Comparison of ENCODE assay signal across 20 cellular contexts in the genomic region with DNA sequence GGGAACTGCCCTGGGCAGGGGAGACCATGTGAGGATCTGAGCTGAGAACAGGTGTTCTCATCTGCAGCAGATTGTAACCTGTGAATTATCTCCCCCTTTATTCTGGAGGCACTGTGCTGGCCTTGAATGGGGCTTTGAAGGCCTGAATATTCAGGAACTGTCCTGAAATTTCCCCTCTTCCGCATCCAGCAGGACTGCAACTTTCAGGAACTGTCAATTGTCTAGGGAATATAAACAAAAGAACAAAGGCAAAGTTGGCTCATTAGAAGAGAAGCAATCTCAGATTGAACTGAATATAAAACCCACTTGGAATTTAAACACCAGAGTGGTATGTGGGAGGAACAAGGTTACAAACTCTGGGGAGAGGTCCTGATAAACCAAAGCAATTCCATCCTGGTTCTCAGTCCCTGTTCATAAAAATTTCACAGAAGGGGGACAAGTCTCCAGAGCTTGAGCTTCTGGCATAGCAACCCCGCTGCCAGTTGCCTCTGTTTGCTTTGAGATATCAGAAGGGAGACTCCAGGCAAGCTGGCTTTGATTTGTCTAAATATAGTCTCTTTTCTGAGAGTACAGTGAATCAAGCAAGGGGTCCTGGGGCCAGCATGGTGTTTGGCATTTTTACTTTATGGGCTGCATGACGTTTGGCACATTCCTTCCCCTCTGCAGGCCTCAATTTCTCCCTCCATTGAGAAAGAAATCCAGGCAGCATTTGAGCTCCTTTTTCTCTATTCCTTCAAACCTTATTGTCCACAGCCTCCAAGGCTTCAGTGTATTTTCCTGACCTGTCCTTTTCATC. TPM values are rescaled to one million over a fixed set of nuclear protein-coding genes. Genes with fewer than 3 reads are reported as not detected.
DNase-seq lines count a peak whose midpoint lies in the region; ATAC-seq and TF ChIP-seq lines count a peak whose summit lies in the region.
"Had no signal": no experiment of that assay in that cellular context is flagged by ENCODE, and none has a peak within 500 bp of the region (broad histone marks: within the 10 kb centered on the region; RNA-seq: fewer than 3 reads in every experiment).

No MANE protein-coding gene starts in this region.

- ATAC-seq in effector memory CD8-positive, alpha-beta T cell (replicated peaks) = no peak
- no peak for ATAC-seq in left lobe of liver
- ATAC-seq in left lung = no peak
- ATAC-seq: activated CD8-positive, alpha-beta memory T cell treated with anti-CD3 and anti-CD28 coated beads, Interleukin-2, amount 10 ng/mL, durations not matched to agents 7 days and 5 days; mucosa of descending colon had no signal

- peak overlapping the region; percentile 2 for H3K27ac ChIP-seq in SJSA1
- peak overlapping the region; percentile 77 for H3K27ac ChIP-seq in subcutaneous abdominal adipose tissue (ENCODE audit: low read depth, low read length)
- H3K27ac ChIP-seq in left lung = peak overlapping the region in 1 of 2 donors; percentile 42
- H3K27ac ChIP-seq: WERI-Rb-1 had no signal

- H3K4me3 ChIP-seq in SJSA1 = no peak overlapping the region
- H3K4me3 ChIP-seq in subcutaneous abdominal adipose tissue (ENCODE audit: low read depth in 1 of 5, low read length in 5 of 5) = no peak overlapping the region
- H3K4me3 ChIP-seq in left lung = no peak overlapping the region
- H3K4me3 ChIP-seq: mucosa of descending colon had no signal

- intact Hi-C loops in left lung (cut with DNase I) = no loop called here

- H3K9me3 Mint-ChIP-seq in effector memory CD8-positive, alpha-beta T cell = no peaks in the 10 kb centered on the region
- no peaks in the 10 kb centered on the region for H3K9me3 Mint-ChIP-seq in immature natural killer cell
- H3K9me3 Mint-ChIP-seq: activated naive CD4-positive, alpha-beta T cell treated with anti-CD3 and anti-CD28 coated beads for 36 hours; CD14-positive monocyte; dendritic cell treated with granulocyte-macrophage colony-stimulating factor and Interleukin-4, amounts not matched to agents 40 ng/mL and 50 ng/mL, for 4 days; T-helper 2 cell treated with Interferon-gamma antibody and Interleukin-4, amounts not matched to agents 5 μg/mL and 100 μg/mL, for 36 hours had no signal

- DNase-seq in SJSA1 (ENCODE audit: low read depth in 1 of 2, low spot score in 2 of 2) (peak in 1 of 2 experiments; percentile 67), immature natural killer cell (no peak), GM19238 (ENCODE audit: insufficient read length, low spot score) (no peak), left lobe of liver (ENCODE audit: low spot score) (no peak), left lung (no peak)
- DNase-seq in effector memory CD8-positive, alpha-beta T cell = no peak
- DNase-seq: activated CD4-positive, alpha-beta T cell treated with anti-CD3 and anti-CD28 coated beads, Interleukin-2, amount 50 U/mL, for 1 hour; activated CD8-positive, alpha-beta memory T cell treated with anti-CD3 and anti-CD28 coated beads, Interleukin-2, amount 10 ng/mL, durations not matched to agents 7 days and 5 days; activated naive CD4-positive, alpha-beta T cell treated with anti-CD3 and anti-CD28 coated beads for 36 hours; amygdala; mucosa of descending colon; NCI-H187; NCI-H526 treated with DMSO at 0.1 percent for 48 hours; SK-N-SH; WERI-Rb-1 had no signal

- H3K27me3 ChIP-seq in SJSA1 (replicated peaks) = no peaks in the 10 kb centered on the region
- H3K27me3 ChIP-seq in subcutaneous abdominal adipose tissue (ENCODE audit: control insufficient read depth in 5 of 5, insufficient read depth in 4 of 5, low read length in 5 of 5) = no peaks in the 10 kb centered on the region
- no peaks in the 10 kb centered on the region for H3K27me3 ChIP-seq in left lung

- peak overlapping the region; percentile 22 to 49 for H3K27ac Mint-ChIP-seq in effector memory CD8-positive, alpha-beta T cell
- H3K27ac Mint-ChIP-seq in immature natural killer cell = peak overlapping the region; percentile 31 to 88 (median 78)
- H3K27ac Mint-ChIP-seq: activated CD8-positive, alpha-beta memory T cell treated with anti-CD3 and anti-CD28 coated beads, Interleukin-2, amount 10 ng/mL, durations not matched to agents 7 days and 5 days; activated naive CD4-positive, alpha-beta T cell treated with anti-CD3 and anti-CD28 coated beads for 36 hours; CD14-positive monocyte; dendritic cell treated with granulocyte-macrophage colony-stimulating factor and Interleukin-4, amounts not matched to agents 40 ng/mL and 50 ng/mL, for 4 days; progenitor cell of endocrine pancreas; T-helper 2 cell treated with Interferon-gamma antibody and Interleukin-4, amounts not matched to agents 5 μg/mL and 100 μg/mL, for 36 hours had no signal

- no peak overlapping the region for H3K4me3 Mint-ChIP-seq in effector memory CD8-positive, alpha-beta T cell
- no peak overlapping the region for H3K4me3 Mint-ChIP-seq in immature natural killer cell
- H3K4me3 Mint-ChIP-seq: activated CD8-positive, alpha-beta memory T cell treated with anti-CD3 and anti-CD28 coated beads, Interleukin-2, amount 10 ng/mL, durations not matched to agents 7 days and 5 days; activated naive CD4-positive, alpha-beta T cell treated with anti-CD3 and anti-CD28 coated beads for 36 hours; CD14-positive monocyte; dendritic cell treated with granulocyte-macrophage colony-stimulating factor and Interleukin-4, amounts not matched to agents 40 ng/mL and 50 ng/mL, for 4 days; T-helper 2 cell treated with Interferon-gamma antibody and Interleukin-4, amounts not matched to agents 5 μg/mL and 100 μg/mL, for 36 hours had no signal

- H3K36me3 ChIP-seq in SJSA1 (no peaks in the 10 kb centered on the region), subcutaneous abdominal adipose tissue (ENCODE audit: control insufficient read depth in 5 of 5, insufficient read depth in 5 of 5, low read length in 5 of 5) (peaks cover 0 to 4% (median 0%) of the 10 kb centered on the region in 5 donors), left lung (no peaks in the 10 kb centered on the region)
- H3K36me3 ChIP-seq: WERI-Rb-1 had no signal

- TF ChIP-seq CTCF in left lung (IDR thresholded peaks at IDR 0.05) = no peak

- H3K4me1 ChIP-seq in SJSA1 (replicated peaks) = peaks cover 27% of the 10 kb centered on the region
- H3K4me1 ChIP-seq in subcutaneous abdominal adipose tissue (ENCODE audit: control insufficient read depth in 5 of 5, insufficient read depth in 5 of 5, low read length in 5 of 5) = peaks cover 2 to 29% (median 9%) of the 10 kb centered on the region in 5 donors
- peaks cover 0 to 10% of the 10 kb centered on the region in 2 donors for H3K4me1 ChIP-seq in left lung

- peaks cover 29 to 32% of the 10 kb centered on the region in 2 donors for H3K4me1 Mint-ChIP-seq in effector memory CD8-positive, alpha-beta T cell (ENCODE audit: low read depth in 2 of 2)
- peaks cover 70 to 75% of the 10 kb centered on the region in 2 donors for H3K4me1 Mint-ChIP-seq in immature natural killer cell
- H3K4me1 Mint-ChIP-seq: activated CD8-positive, alpha-beta memory T cell treated with anti-CD3 and anti-CD28 coated beads, Interleukin-2, amount 10 ng/mL, durations not matched to agents 7 days and 5 days had no signal

- H3K27me3 Mint-ChIP-seq in effector memory CD8-positive, alpha-beta T cell = no peaks in the 10 kb centered on the region
- peaks cover 0 to 2% (median 0%) of the 10 kb centered on the region in 3 donors for H3K27me3 Mint-ChIP-seq in immature natural killer cell (ENCODE audit: low read depth in 3 of 3)
- H3K27me3 Mint-ChIP-seq: dendritic cell treated with granulocyte-macrophage colony-stimulating factor and Interleukin-4, amounts not matched to agents 40 ng/mL and 50 ng/mL, for 4 days had no signal

- H3K36me3 Mint-ChIP-seq in effector memory CD8-positive, alpha-beta T cell (ENCODE audit: insufficient read depth) = peaks cover 10% of the 10 kb centered on the region
- peaks cover 34 to 58% (median 41%) of the 10 kb centered on the region in 3 donors for H3K36me3 Mint-ChIP-seq in immature natural killer cell
- H3K36me3 Mint-ChIP-seq: activated CD8-positive, alpha-beta memory T cell treated with anti-CD3 and anti-CD28 coated beads, Interleukin-2, amount 10 ng/mL, durations not matched to agents 7 days and 5 days had no signal

- peak overlapping the region in 1 of 5 donors; percentile 2 for H3K9ac ChIP-seq in subcutaneous abdominal adipose tissue (ENCODE audit: low read length in 5 of 5)
- H3K9ac ChIP-seq: SK-N-SH had no signal

- no peaks in the 10 kb centered on the region for H3K9me3 ChIP-seq in SJSA1 (replicated peaks)
- no peaks in the 10 kb centered on the region for H3K9me3 ChIP-seq in subcutaneous abdominal adipose tissue (ENCODE audit: control insufficient read depth in 5 of 5, low read length in 5 of 5)
- no peaks in the 10 kb centered on the region for H3K9me3 ChIP-seq in left lung
- H3K9me3 ChIP-seq: mucosa of descending colon, SK-N-SH had no signal

RNA-seq across cellular contexts. Expression of a gene that starts 47.5 kb away (rescaled TPM):
- 13.8 and 14.9 TPM in 2 replicates for total RNA-seq in SJSA1 (2014; rRNA removed; shearing (Covaris generic))
- 10 to 100 TPM; 34.4 to 65.2 (median 54.1) TPM for polyA plus RNA-seq in immature natural killer cell
- total RNA-seq in left lobe of liver (1.6 TPM), left lung (10 to 100 TPM; 12.3 to 14.2 TPM)
